ENCODE assay signal across 11 cellular contexts in genomic region chr17:1746975-1747543, GRCh38. TPM values are rescaled to one million over a fixed set of nuclear protein-coding genes. Genes with fewer than 3 reads are reported as not detected.
A peak's percentile ranks its signal among the peaks of the same experiment; 100 is the strongest.
DNase-seq lines count a peak whose midpoint lies in the region; ATAC-seq and TF ChIP-seq lines count a peak whose summit lies in the region.
"Had no signal": no experiment of that assay in that cellular context is flagged by ENCODE, and none has a peak within 500 bp of the region (broad histone marks: within the 10 kb centered on the region; RNA-seq: fewer than 3 reads in every experiment).

No MANE protein-coding gene starts in this region.

- TF ChIP-seq CTCF in WTC11 (IDR thresholded peaks at IDR 0.05): no peak
- TF ChIP-seq CTCF in heart left ventricle (IDR thresholded peaks at IDR 0.05): no peak
- no peak for TF ChIP-seq CTCF in ovary (IDR thresholded peaks at IDR 0.05)
- no peak for TF ChIP-seq CTCF in progenitor cell of endocrine pancreas (IDR thresholded peaks at IDR 0.05; ENCODE audit: unreplicated experiment)

- no peaks in the 10 kb centered on the region for H3K27me3 Mint-ChIP-seq in WTC11 (ENCODE audit: low read depth)
- H3K27me3 Mint-ChIP-seq in progenitor cell of endocrine pancreas: no peaks in the 10 kb centered on the region
- H3K27me3 Mint-ChIP-seq: naive thymus-derived CD8-positive, alpha-beta T cell had no signal

- TF ChIP-seq POLR2A in heart left ventricle (IDR thresholded peaks at IDR 0.05) (no peak), ovary (IDR thresholded peaks at IDR 0.05) (no peak)

- H3K4me1 Mint-ChIP-seq in WTC11 (peaks cover 3% of the 10 kb centered on the region), progenitor cell of endocrine pancreas (ENCODE audit: low read depth) (peaks cover 19% of the 10 kb centered on the region)

- H3K9me3 Mint-ChIP-seq in WTC11 (no peaks in the 10 kb centered on the region), progenitor cell of endocrine pancreas (ENCODE audit: low read depth) (no peaks in the 10 kb centered on the region)
- H3K9me3 Mint-ChIP-seq: naive thymus-derived CD8-positive, alpha-beta T cell had no signal

- TF ChIP-seq EP300 in ovary (IDR thresholded peaks at IDR 0.05): peak; percentile 97

- CTCF ChIA-PET in WTC11 (lab: Charles Lee): interaction anchor here (0.6 to 1.5 kb wide), 7 partner anchors 9 to 174 kb away, joined by 3 to 6 read pairs (median 5); partner anchors contain the start of gene SERPINF1

- H3K4me3 Mint-ChIP-seq in WTC11 (no peak overlapping the region), progenitor cell of endocrine pancreas (ENCODE audit: low read depth) (no peak overlapping the region)
- H3K4me3 Mint-ChIP-seq: naive thymus-derived CD8-positive, alpha-beta T cell had no signal

- peak; percentile 90 for DNase-seq in H7
- no peak for DNase-seq in WTC11 (ENCODE audit: low spot score)
- DNase-seq in heart left ventricle: no peak
- peak in 2 of 5 donors; percentile 67 to 80 for DNase-seq in ovary
- no peak for DNase-seq in progenitor cell of endocrine pancreas (ENCODE audit: low spot score, unreplicated experiment)
- DNase-seq in 8988T: no peak
- DNase-seq: NCI-H446 had no signal

- POLR2A ChIA-PET in WTC11 (lab: Charles Lee): interaction anchor here (0.5 to 1.7 kb wide), 3 partner anchors 15 to 30 kb away, joined by 3 to 4 read pairs (median 3); no protein-coding TSS in a partner anchor

- no peaks in the 10 kb centered on the region for H3K36me3 ChIP-seq in H7 (replicated peaks; ENCODE audit: control insufficient read depth, insufficient read depth, low read length)
- no peaks in the 10 kb centered on the region for H3K36me3 ChIP-seq in heart left ventricle
- no peaks in the 10 kb centered on the region for H3K36me3 ChIP-seq in ovary
- H3K36me3 ChIP-seq: ascending aorta had no signal

- H3K27ac Mint-ChIP-seq in WTC11 (no peak overlapping the region), progenitor cell of endocrine pancreas (no peak overlapping the region)

- intact Hi-C loops in heart left ventricle (cut with DNase I): no loop called here
- intact Hi-C loops in ovary (cut with DNase I): no loop called here

- H3K36me3 Mint-ChIP-seq in WTC11: no peaks in the 10 kb centered on the region
- no peaks in the 10 kb centered on the region for H3K36me3 Mint-ChIP-seq in progenitor cell of endocrine pancreas (ENCODE audit: insufficient read depth)
- H3K36me3 Mint-ChIP-seq: naive thymus-derived CD8-positive, alpha-beta T cell had no signal

- H3K4me1 ChIP-seq in heart left ventricle: peaks cover 0 to 9% (median 0%) of the 10 kb centered on the region in 12 donors
- H3K4me1 ChIP-seq in ovary (ENCODE audit: insufficient read depth): peaks cover 10% of the 10 kb centered on the region
- H3K4me1 ChIP-seq: ascending aorta had no signal

- H3K9me3 ChIP-seq in heart left ventricle (no peaks in the 10 kb centered on the region), ovary (no peaks in the 10 kb centered on the region)
- H3K9me3 ChIP-seq: ascending aorta had no signal

- WGBS in heart left ventricle, 4 donors: 74 to 82% (median 76%) methylated on average over 15 to 22 of the region's 22 CpGs
- WGBS in ovary, 3 donors: 69 to 78% (median 71%) methylated on average over 22 of the region's 22 CpGs

- H3K27ac ChIP-seq in heart left ventricle (peak overlapping the region in 6 of 12 donors; percentile 31 to 69 (median 44)), ovary (peak overlapping the region in 1 of 2 donors; percentile 20)

- ATAC-seq in WTC11 (peak; percentile 76), heart left ventricle (peak; percentile 68 to 87 (median 78)), HG03378 (IDR thresholded peaks at IDR 0.05; ENCODE audit: unreplicated experiment) (no peak), HG03095 (IDR thresholded peaks at IDR 0.05; ENCODE audit: unreplicated experiment) (no peak)
- ATAC-seq: naive thymus-derived CD8-positive, alpha-beta T cell had no signal

- no peaks in the 10 kb centered on the region for H3K27me3 ChIP-seq in H7 (ENCODE audit: control insufficient read depth, insufficient read depth, low read length)
- no peaks in the 10 kb centered on the region for H3K27me3 ChIP-seq in heart left ventricle
- H3K27me3 ChIP-seq in ovary: no peaks in the 10 kb centered on the region
- H3K27me3 ChIP-seq: ascending aorta had no signal

- H3K4me3 ChIP-seq in H7 (ENCODE audit: insufficient read depth, low read depth, low read length) (no peak overlapping the region), heart left ventricle (no peak overlapping the region), ovary (no peak overlapping the region)
- H3K4me3 ChIP-seq: ascending aorta had no signal

TF ChIP-seq in WTC11, 78 proteins besides CTCF, POLR2A, EP300 and RAD21 (continues in another document):
- TF ChIP-seq MXD4 (CRISPR knock-in tag; IDR thresholded peaks at IDR 0.05; ENCODE audit: borderline replicate concordance) (no peak), AFF4 (CRISPR knock-in tag; IDR thresholded peaks at IDR 0.05; ENCODE audit: borderline replicate concordance) (no peak), ATF1 (CRISPR knock-in tag; IDR thresholded peaks at IDR 0.05) (no peak), IRF2 (CRISPR knock-in tag; IDR thresholded peaks at IDR 0.05; ENCODE audit: borderline replicate concordance, low read depth) (no peak), PREB (CRISPR knock-in tag; IDR thresholded peaks at IDR 0.05; ENCODE audit: borderline replicate concordance) (no peak), FOXJ3 (CRISPR knock-in tag; IDR thresholded peaks at IDR 0.05; ENCODE audit: borderline replicate concordance) (no peak), OVOL2 (CRISPR knock-in tag; IDR thresholded peaks at IDR 0.05; ENCODE audit: borderline replicate concordance) (no peak)

RNA-seq across cellular contexts. Expression of gene SERPINF2, which starts 4.4 kb away (rescaled TPM):
- 0.52 and 0.74 TPM in 2 replicates for total RNA-seq in H7 (2014; rRNA removed; shearing (Covaris generic))
- total RNA-seq in WTC11 (2021): 1.6 to 2.7 TPM (median 2.1 TPM) in 3 replicates
- total RNA-seq in heart left ventricle: 1 to 10 TPM in 2 of 9 donors, under 1 TPM in 6, not detected in 1; 0.25 to 1.8 (median 0.77) TPM
- 1 to 10 TPM in 1 of 2 donors, under 1 TPM in 1; 0.65 to 1.4 TPM for polyA plus RNA-seq in heart left ventricle
- total RNA-seq in ovary: 10 to 100 TPM in 3 of 7 donors, 1 to 10 TPM in 4; 2.6 to 45.2 (median 4.5) TPM
- 1 to 10 TPM; 1.7 to 9.4 TPM for polyA plus RNA-seq in ovary
- 68.6 and 74.5 TPM in 2 replicates for total RNA-seq in progenitor cell of endocrine pancreas

RNA-seq across cellular contexts. Expression of gene SERPINF1, which starts 14.8 kb away (rescaled TPM):
- 30.3 and 33.4 TPM in 2 replicates for total RNA-seq in H7 (2014; rRNA removed; shearing (Covaris generic))
- total RNA-seq in WTC11 (2021): 16.7 to 26.2 TPM (median 22.1 TPM) in 3 replicates
- total RNA-seq in heart left ventricle: 100 to 1,000 TPM in 5 of 9 donors, 10 to 100 TPM in 4; 67.5 to 460 (median 103) TPM
- polyA plus RNA-seq in heart left ventricle: 100 to 1,000 TPM; 101 to 125 TPM
- 100 to 1,000 TPM; 342 to 965 (median 417) TPM for total RNA-seq in ovary
- 100 to 1,000 TPM; 439 to 670 TPM for polyA plus RNA-seq in ovary
- 163 and 169 TPM in 2 replicates for total RNA-seq in progenitor cell of endocrine pancreas

RNA-seq across cellular contexts. Expression of gene WDR81, which starts 22.6 kb away (rescaled TPM):
- total RNA-seq in H7 (2014; rRNA removed; shearing (Covaris generic)): 13.2 and 14.3 TPM in 2 replicates
- total RNA-seq in WTC11 (2021): 14.0 to 16.4 TPM (median 15.1 TPM) in 3 replicates
- 10 to 100 TPM in 4 of 9 donors, 1 to 10 TPM in 5; 7.2 to 29.0 (median 9.3) TPM for total RNA-seq in heart left ventricle
- 10 to 100 TPM in 1 of 2 donors, 1 to 10 TPM in 1; 9.1 to 12.5 TPM for polyA plus RNA-seq in heart left ventricle
- total RNA-seq in ovary: 10 to 100 TPM; 26.7 to 59.4 (median 36.2) TPM
- 10 to 100 TPM in 1 of 2 donors, 1 to 10 TPM in 1; 1.3 to 41.0 TPM for polyA plus RNA-seq in ovary
- 22.1 and 22.4 TPM in 2 replicates for total RNA-seq in progenitor cell of endocrine pancreas

RNA-seq across cellular contexts. Expression of gene TLCD2, which starts 36.9 kb away (rescaled TPM):
- 0.04 and 0.45 TPM in 2 replicates for total RNA-seq in H7 (2014; rRNA removed; shearing (Covaris generic))
- total RNA-seq in WTC11 (2021) (1.4 to 1.9 TPM (median 1.4 TPM) in 3 replicates), heart left ventricle (1 to 10 TPM; 1.5 to 6.1 (median 2.3) TPM), ovary (1 to 10 TPM; 1.5 to 9.1 (median 5.6) TPM), progenitor cell of endocrine pancreas (2.7 and 2.9 TPM in 2 replicates)
- polyA plus RNA-seq in heart left ventricle (1 to 10 TPM; 1.5 to 3.3 TPM), ovary (1 to 10 TPM; 2.0 to 5.7 TPM)
- total RNA-seq: naive thymus-derived CD8-positive, alpha-beta T cell had no signal
- polyA plus RNA-seq: naive thymus-derived CD8-positive, alpha-beta T cell had no signal

Comparison
In these comparisons a context has a peak if more than half of its experiments do, and no peak if none do; other contexts are left out.
1. ATAC-seq: peak in WTC11 (single experiment) and heart left ventricle (4 of 4); none in HG03378 (single experiment) and HG03095 (single experiment).